8 cellular contexts compared by ENCODE assay signal in the genomic region with DNA sequence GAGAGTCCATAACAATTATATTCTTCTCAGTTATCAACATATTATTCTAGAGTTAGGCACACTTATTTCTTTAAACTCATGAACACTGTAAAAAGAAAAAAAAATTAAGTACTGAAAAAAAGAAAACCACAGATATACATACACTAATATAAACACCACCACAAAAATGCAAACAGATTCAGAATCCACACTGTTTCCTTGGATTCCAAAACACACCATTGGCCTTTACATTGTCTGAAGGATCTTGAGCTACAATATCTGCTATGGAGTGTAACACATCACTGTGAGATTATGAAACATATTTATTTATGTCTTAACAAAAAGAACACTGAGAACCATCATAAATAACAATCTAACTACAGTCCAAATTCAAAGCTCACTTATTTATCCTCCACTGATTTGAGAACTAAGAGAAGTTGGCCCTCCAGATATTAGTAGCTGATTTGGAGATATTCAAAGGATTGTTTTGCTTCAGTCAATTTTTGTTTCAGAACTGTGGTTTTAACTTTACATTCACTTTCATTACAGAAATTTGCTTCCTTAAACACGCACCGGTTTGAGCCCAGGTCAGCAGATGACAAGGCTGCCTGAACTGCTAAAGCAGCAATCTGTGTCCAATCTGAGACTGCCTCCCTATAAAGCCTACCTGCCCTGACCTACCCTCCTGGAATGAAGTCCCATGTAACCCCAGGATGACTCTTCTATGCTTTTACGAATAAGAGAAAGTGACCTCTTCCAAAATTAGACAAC. TPM values are rescaled to one million over a fixed set of nuclear protein-coding genes. Genes with fewer than 3 reads are reported as not detected.
DNase-seq lines count a peak whose midpoint lies in the region; ATAC-seq and TF ChIP-seq lines count a peak whose summit lies in the region.

No MANE protein-coding gene starts in this region.

- DNase-seq in PC-9 (peak in 1 of 2 experiments; percentile 48), fibroblast of villous mesenchyme (ENCODE audit: low read depth) (peak; percentile 48), G401 (ENCODE audit: low spot score) (no peak), T-helper 9 cell (no peak), ACHN (no peak), sciatic nerve (ENCODE audit: low spot score) (no peak)

- in situ Hi-C loops in G401 (cut with HindIII; ENCODE audit: low sequenced_read_pairs): no loop called here
- in situ Hi-C loops in ACHN (cut with HindIII; ENCODE audit: low pct_ligation_motif_present, low pct_unique_long_range_greater_than_20kb, low sequenced_read_pairs): no loop called here

- no peaks in the 10 kb centered on the region for H3K9me2 ChIP-seq in PC-9 (ENCODE audit: insufficient read depth)

- H3K27me3 ChIP-seq in PC-9 (ENCODE audit: insufficient read depth, low read depth): no peaks in the 10 kb centered on the region

- H4K20me1 ChIP-seq in PC-9 (ENCODE audit: insufficient read depth): no peaks in the 10 kb centered on the region

- TF ChIP-seq CTCF in PC-9 (conservative IDR thresholded peaks at IDR 0.05) (no peak), fibroblast of villous mesenchyme (IDR thresholded peaks at IDR 0.05; ENCODE audit: insufficient read depth, low read depth, low read length) (no peak)

- peak overlapping the region; percentile 2; the same call in 1 of the 2 replicates for H3K27ac ChIP-seq in PC-9

- no TSS peak for BruUV-seq in PC-9 (replicated peaks; lab: Mats Ljungman, UMichigan)

- peaks cover 3% of the 10 kb centered on the region; the same call in 1 of the 2 replicates for H3F3A ChIP-seq in PC-9 (ENCODE audit: insufficient read depth, low read depth)

- H3K36me3 ChIP-seq in PC-9 (ENCODE audit: low read depth): no peaks in the 10 kb centered on the region

- intact Hi-C loops in PC-9 (cut with micrococcal nuclease; ENCODE audit: unreplicated experiment) (loop anchor here (5.0 kb wide), 1 partner anchor 69 kb away; no protein-coding TSS in a partner anchor), sciatic nerve (cut with DNase I) (no loop called here)

- H3K4me3 ChIP-seq in PC-9 (peak overlapping the region; percentile 70), fibroblast of villous mesenchyme (ENCODE audit: low read depth, low read length) (no peak overlapping the region)

- POLR2A ChIA-PET in PC-9 (lab: Charles Lee; ENCODE audit: unreplicated experiment): interaction anchor here (0.6 kb wide), 2 partner anchors 198 to 1653 kb away, joined by 4 to 28 read pairs; no protein-coding TSS in a partner anchor

- H2AFZ ChIP-seq in PC-9: peak overlapping the region; percentile 94

- peak; percentile 79 for ATAC-seq in GM18868 (IDR thresholded peaks at IDR 0.05; ENCODE audit: unreplicated experiment)
- peak; percentile 84 for ATAC-seq in HG02623 (IDR thresholded peaks at IDR 0.05; ENCODE audit: unreplicated experiment)
- no peak for ATAC-seq in sciatic nerve

- H3K4me2 ChIP-seq in PC-9: peak overlapping the region; percentile 91

- H3K79me2 ChIP-seq in PC-9 (ENCODE audit: low read depth): peaks cover 20% of the 10 kb centered on the region

- H3K4me1 ChIP-seq in PC-9 (replicated peaks; ENCODE audit: insufficient read depth): peaks cover 24% of the 10 kb centered on the region

- CTCF ChIA-PET in PC-9 (lab: Charles Lee): interaction anchor here (0.7 kb wide), 1 partner anchor 288 kb away, joined by 3 read pairs; no protein-coding TSS in a partner anchor

- H3K9me3 ChIP-seq in PC-9 (ENCODE audit: insufficient read depth, low read depth): no peaks in the 10 kb centered on the region

RNA-seq across cellular contexts. Expression of a gene that starts 47.0 kb away (rescaled TPM):
- total RNA-seq in PC-9 (2021) (94.4 and 137 TPM in 2 replicates), fibroblast of villous mesenchyme (20.0 and 49.2 TPM in 2 replicates), sciatic nerve (1.6 TPM)
- total RNA-seq in G401 (2014; rRNA removed; shearing (Covaris generic)): 337 and 365 TPM in 2 replicates
